In genomic region chr15:96424674-96425073, GRCh38 we compare ENCODE assay signal across 22 cellular contexts.
DNase-seq lines count a peak whose midpoint lies in the region; ATAC-seq, FAIRE-seq and TF ChIP-seq lines count a peak whose summit lies in the region.
"Had no signal": no experiment of that assay in that cellular context is flagged by ENCODE, and none has a peak within 500 bp of the region (broad histone marks: within the 10 kb centered on the region; RNA-seq: fewer than 3 reads in every experiment).

No MANE protein-coding gene starts in this region.

- WGBS in SK-N-SH (ENCODE audit: low lambda C conversion rate), result 27% methylated on average over 4 of the region's 4 CpGs
- WGBS in A549 (ENCODE audit: missing lambda C conversion rate), result 43% methylated on average over 4 of the region's 4 CpGs
- WGBS in K562 (ENCODE audit: insufficient coverage, low coverage, missing lambda C conversion rate), result 18% methylated on average over 4 of the region's 4 CpGs

- H3K27me3 ChIP-seq in SK-N-SH (ENCODE audit: insufficient read depth), result 0 out of 2 replicates have a peak, but pooled peaks cover 3% of the 10 kb centered on the region
- H3K27me3 ChIP-seq in K562 (ENCODE audit: control insufficient read depth in 2 of 2, insufficient read depth in 2 of 2, low read length in 2 of 2), result peaks cover 4 to 13% of the 10 kb centered on the region in 2 experiments; a peak in 3 of 5 replicates
- H3K27me3 ChIP-seq: BLaER1 had no signal

- POLR2A ChIA-PET in SK-N-SH (lab: Yijun Ruan, JAX) (no interaction called here), A549 (lab: Yijun Ruan, JAX) (no interaction called here), K562 (lab: Yijun Ruan, JAX) (no interaction called here)

- H3K9me3 ChIP-seq in SK-N-SH, result no peaks in the 10 kb centered on the region
- no peaks in the 10 kb centered on the region for H3K9me3 ChIP-seq in A549
- H3K9me3 ChIP-seq in K562 (replicated peaks; ENCODE audit: control insufficient read depth, insufficient read depth, low read depth, low read length), result no peaks in the 10 kb centered on the region
- H3K9me3 ChIP-seq: BE2C, BLaER1 had no signal

- no peak overlapping the region for H3K4me3 ChIP-seq in SK-N-SH (ENCODE audit: low read depth in 2 of 2, low read length in 1 of 2)
- H3K4me3 ChIP-seq in A549, result no peak overlapping the region
- H3K4me3 ChIP-seq in K562, result no peak overlapping the region
- H3K4me3 ChIP-seq: BLaER1 had no signal

- H3K4me2 ChIP-seq in SK-N-SH (no peak overlapping the region), A549 (no peak overlapping the region), K562 (ENCODE audit: insufficient read depth, low read length) (no peak overlapping the region)
- H3K4me2 ChIP-seq: BLaER1 had no signal

- TF ChIP-seq POLR2A in A549 (IDR thresholded peaks at IDR 0.05; ENCODE audit: low read length), result no peak
- no peak for TF ChIP-seq POLR2A in K562 (conservative IDR thresholded peaks at IDR 0.05)

- H4K20me1 ChIP-seq in SK-N-SH (ENCODE audit: insufficient read depth) (no peaks in the 10 kb centered on the region), K562 (replicated peaks; ENCODE audit: control insufficient read depth, insufficient read depth, low read length) (no peaks in the 10 kb centered on the region)
- H4K20me1 ChIP-seq: BLaER1 had no signal

- FAIRE-seq in A549 (lab: Jason Lieb, UNC), result no peak
- FAIRE-seq in K562 (lab: Jason Lieb, UNC), result no peak
- FAIRE-seq: G401.6, GM12891, GM19239 had no signal

- CTCF ChIA-PET in SK-N-SH (lab: Yijun Ruan, JAX) (no interaction called here), A549 (lab: Yijun Ruan, JAX) (no interaction called here), K562 (lab: Yijun Ruan, JAX; ENCODE audit: low intra/inter-chr PET ratio) (no interaction called here)

- H3K36me3 ChIP-seq in SK-N-SH (replicated peaks in 1 of 2; ENCODE audit: control insufficient read depth in 1 of 2, insufficient read depth in 2 of 2, low read length in 1 of 2) (no peaks in the 10 kb centered on the region), K562 (ENCODE audit: control insufficient read depth, insufficient read depth, low read length) (no peaks in the 10 kb centered on the region)
- H3K36me3 ChIP-seq: BE2C, BLaER1 had no signal

- no peaks in the 10 kb centered on the region for H3K9me2 ChIP-seq in SK-N-SH

- ATAC-seq in SK-N-SH treated with all-trans-retinoic acid at 6 μM for 48 hours, result no peak
- ATAC-seq in A549, result no peak
- no peak for ATAC-seq in K562

- no peak for TF ChIP-seq RAD21 in SK-N-SH (IDR thresholded peaks at IDR 0.05; ENCODE audit: low read length)
- no peak for TF ChIP-seq RAD21 in A549 (conservative IDR thresholded peaks at IDR 0.05 in 1 of 2, IDR thresholded peaks at IDR 0.05 in 1 of 2)
- TF ChIP-seq RAD21 in K562 (CRISPR knock-in tag; conservative IDR thresholded peaks at IDR 0.05 in 1 of 2, IDR thresholded peaks at IDR 0.05 in 1 of 2), result no peak

- H3K9me1 ChIP-seq in K562 (ENCODE audit: control insufficient read depth, insufficient read depth, low read length), result no peaks in the 10 kb centered on the region

- H3K79me2 ChIP-seq in SK-N-SH (ENCODE audit: insufficient read depth) (no peaks in the 10 kb centered on the region), K562 (ENCODE audit: control insufficient read depth, insufficient read depth, low read length) (no peaks in the 10 kb centered on the region)

- DNase-seq in SK-N-SH, result no peak
- DNase-seq in A549 (ENCODE audit: low read depth in 1 of 2, low spot score in 1 of 2), result no peak
- no peak for DNase-seq in K562 (ENCODE audit: extremely low read depth in 1 of 4, low spot score in 3 of 4)
- no peak for DNase-seq in DMS79 (lab: John Stamatoyannopoulos, UW)
- DNase-seq: ACHN; BE2C; C1 segment of cervical spinal cord; CD4-positive, alpha-beta memory T cell; CD4-positive, CD25-positive, alpha-beta regulatory T cell; CD8-positive, alpha-beta memory T cell; COR-L47; DMS 273 treated with DMSO at 0.1 percent for 48 hours; DMS153; DMS53; DMS79 treated with DMSO at 0.1 percent for 48 hours; GF-D8 had no signal

- BruUV-seq in K562 (replicated peaks; lab: Mats Ljungman, UMichigan), result no TSS peak

- H3K27ac ChIP-seq in SK-N-SH (ENCODE audit: low read depth in 2 of 2, low read length in 1 of 2) (no peak overlapping the region), A549 (no peak overlapping the region), K562 (ENCODE audit: extremely low read depth, low read depth, low read length) (no peak overlapping the region)
- H3K27ac ChIP-seq: 22Rv1, BLaER1 had no signal

- no peaks in the 10 kb centered on the region for H3F3A ChIP-seq in SK-N-SH (replicated peaks; ENCODE audit: insufficient read depth)

- H2AFZ ChIP-seq in SK-N-SH (ENCODE audit: low read depth) (no peak overlapping the region), K562 (ENCODE audit: low read depth, low read length) (no peak overlapping the region)

- no peak overlapping the region for H3K9ac ChIP-seq in SK-N-SH
- H3K9ac ChIP-seq in K562 (ENCODE audit: insufficient read depth in 1 of 2, low read depth in 2 of 2, low read length in 2 of 2), result no peak overlapping the region
- H3K9ac ChIP-seq: BLaER1 had no signal

- in situ Hi-C loops in K562 (cut with MboI), result no loop called here

- no peak for TF ChIP-seq CTCF in SK-N-SH (IDR thresholded peaks at IDR 0.05)
- no peak for TF ChIP-seq CTCF in A549 (IDR thresholded peaks at IDR 0.05)
- TF ChIP-seq CTCF in K562 (IDR thresholded peaks at IDR 0.05 in 2 of 3, conservative IDR thresholded peaks at IDR 0.05 in 1 of 3; ENCODE audit: insufficient read depth in 2 of 3, low read depth in 1 of 3, low read length in 3 of 3), result no peak

- no peak for TF ChIP-seq EP300 in SK-N-SH (IDR thresholded peaks at IDR 0.05; ENCODE audit: borderline replicate concordance in 1 of 2, low read depth in 1 of 2, low read length in 1 of 2)
- no peak for TF ChIP-seq EP300 in A549 (IDR thresholded peaks at IDR 0.05)
- TF ChIP-seq EP300 in K562 (IDR thresholded peaks at IDR 0.05; ENCODE audit: low read length), result no peak

- no peaks in the 10 kb centered on the region for H3K4me1 ChIP-seq in SK-N-SH (ENCODE audit: control insufficient read depth in 1 of 2, insufficient read depth in 2 of 2, low read depth in 1 of 2, low read length in 1 of 2)
- H3K4me1 ChIP-seq in A549, result 0 out of 3 replicates have a peak, but pooled peaks cover 4% of the 10 kb centered on the region
- peaks cover 0 to 15% of the 10 kb centered on the region in 2 experiments; a peak in 2 of 5 replicates for H3K4me1 ChIP-seq in K562 (replicated peaks in 1 of 2; ENCODE audit: control insufficient read depth in 2 of 2, insufficient read depth in 2 of 2, low read length in 2 of 2)
- H3K4me1 ChIP-seq: BE2C, BLaER1 had no signal

- intact Hi-C loops in K562 (cut with micrococcal nuclease), result loop anchor here (5.0 kb wide), 1 partner anchor 97 kb away; no protein-coding TSS in a partner anchor

TF ChIP-seq in SK-N-SH treated with all-trans-retinoic acid at 6 μM for 48 hours, 23 proteins besides CTCF, POLR2A, EP300 and RAD21:
- TF ChIP-seq ZNF8 (CRISPR knock-in tag; IDR thresholded peaks at IDR 0.05) (peak; percentile 7; the same call in 1 of the 2 replicates), ZNF70 (CRISPR knock-in tag; IDR thresholded peaks at IDR 0.05) (no peak), ZFP3 (CRISPR knock-in tag; IDR thresholded peaks at IDR 0.05) (no peak), RARB (CRISPR knock-in tag; IDR thresholded peaks at IDR 0.05) (no peak)
TF ChIP-seq in SK-N-SH treated with all-trans-retinoic acid at 6 μM for 48 hours: peak in this region for 1.

TF ChIP-seq in SK-N-SH, 30 proteins besides CTCF, POLR2A, EP300 and RAD21:
- no peak for TF ChIP-seq ZBTB33 (IDR thresholded peaks at IDR 0.05; ENCODE audit: borderline replicate concordance, low read depth)

TF ChIP-seq in A549, 52 proteins besides CTCF, POLR2A, EP300 and RAD21:
- no peak for TF ChIP-seq HMGXB4 (CRISPR knock-in tag; IDR thresholded peaks at IDR 0.05; ENCODE audit: borderline replicate concordance)
- TF ChIP-seq CBX8 (IDR thresholded peaks at IDR 0.05), result 0 out of 2 replicates have a peak, but pooled peaks have one; percentile 40

TF ChIP-seq in K562, 482 proteins besides CTCF, POLR2A, EP300 and RAD21:
- TF ChIP-seq ZNF146 (CRISPR knock-in tag; IDR thresholded peaks at IDR 0.05; ENCODE audit: unreplicated experiment) (peak; percentile 36), DACH1 (IDR thresholded peaks at IDR 0.05; ENCODE audit: partially characterized antibody) (no peak), SRSF7 (optimal IDR thresholded peaks at IDR 0.05; ENCODE audit: low read depth, low read length) (no peak), RFX1 (IDR thresholded peaks at IDR 0.05) (no peak), HBP1 (CRISPR knock-in tag; IDR thresholded peaks at IDR 0.05) (no peak), YBX1 (IDR thresholded peaks at IDR 0.05) (no peak), ZNF316 (IDR thresholded peaks at IDR 0.05) (no peak), GTF2B (IDR thresholded peaks at IDR 0.05; ENCODE audit: extremely low read depth, insufficient read length) (no peak)
